Comparison of ENCODE assay signal across 10 cellular contexts in genomic region chr21:29235714-29236197, GRCh38.
DNase-seq lines count a peak whose midpoint lies in the region; ATAC-seq, FAIRE-seq and TF ChIP-seq lines count a peak whose summit lies in the region.
"Had no signal": no experiment of that assay in that cellular context is flagged by ENCODE, and none has a peak within 500 bp of the region (broad histone marks: within the 10 kb centered on the region; RNA-seq: fewer than 3 reads in every experiment).

No MANE protein-coding gene starts in this region.

- FAIRE-seq in urothelium cell line (lab: Jason Lieb, UNC) (no peak), HTR-8/SVneo (lab: Jason Lieb, UNC) (no peak)
- FAIRE-seq: K562 had no signal

- H3K9me3 ChIP-seq in spleen, result no peaks in the 10 kb centered on the region

- H3K27me3 ChIP-seq in spleen (replicated peaks in 1 of 7), result no peaks in the 10 kb centered on the region
- H3K27me3 ChIP-seq: cardiac muscle cell had no signal

- peak overlapping the region in 5 of 8 donors; percentile 20 to 76 (median 70) for H3K27ac ChIP-seq in spleen
- H3K27ac ChIP-seq: cardiac muscle cell had no signal

- TF ChIP-seq POLR2A in spleen (IDR thresholded peaks at IDR 0.05), result no peak

- no peak overlapping the region for H3K4me3 ChIP-seq in spleen
- H3K4me3 ChIP-seq: cardiac muscle cell, K562 had no signal

- DNase-seq in spleen (no peak), urothelium cell line (ENCODE audit: low spot score) (no peak), HTR-8/SVneo (ENCODE audit: insufficient read length, low spot score) (no peak), KG1 (lab: John Stamatoyannopoulos, UW) (no peak)
- no peak for DNase-seq in stimulated activated CD4-positive, alpha-beta T cell treated with anti-CD3 and anti-CD28 coated beads, Interleukin-2, amount 100 ng/mL, for 48 hours

- TF ChIP-seq CTCF in spleen (IDR thresholded peaks at IDR 0.05 in 8 of 11, conservative IDR thresholded peaks at IDR 0.05 in 3 of 11), result no peak

- intact Hi-C loops in spleen (cut with DNase I; ENCODE audit: low total_unique reads), result no loop called here

- H3K4me1 ChIP-seq in spleen, result peaks cover 0 to 62% (median 30%) of the 10 kb centered on the region in 6 donors

- ATAC-seq in GM18870 (IDR thresholded peaks at IDR 0.05; ENCODE audit: unreplicated experiment) (peak; percentile 58), HG02571 (IDR thresholded peaks at IDR 0.05; ENCODE audit: unreplicated experiment) (peak; percentile 45), HG03521 (IDR thresholded peaks at IDR 0.05; ENCODE audit: unreplicated experiment) (peak; percentile 38)
- ATAC-seq: K562 had no signal

- H3K36me3 ChIP-seq in spleen, result no peaks in the 10 kb centered on the region
- H3K36me3 ChIP-seq: cardiac muscle cell had no signal

- 39 to 51% (median 41%) methylated on average over 4 of the region's 4 CpGs for WGBS in spleen, 5 donors
